In the genomic region with DNA sequence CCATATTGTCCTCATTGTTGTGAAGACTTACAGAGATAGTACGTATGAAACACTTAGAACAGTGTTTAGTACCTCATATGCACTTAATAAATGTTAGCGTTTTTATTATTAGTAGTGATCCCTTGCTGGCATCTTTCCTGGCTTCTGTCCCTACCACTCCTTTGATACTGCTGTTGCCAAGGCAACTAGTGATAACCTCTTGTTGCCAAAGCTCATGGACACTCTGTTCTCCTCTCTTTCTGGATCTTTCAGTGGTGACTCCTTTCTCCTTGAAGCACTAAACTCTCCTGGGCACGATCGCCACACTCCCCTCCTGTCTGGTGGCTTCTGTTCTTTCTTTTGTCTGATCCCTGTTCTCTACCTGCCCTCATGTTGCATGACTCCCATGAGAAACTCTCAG, we compare ENCODE assay signal across 20 cellular contexts.
"Had no signal": no experiment of that assay in that cellular context is flagged by ENCODE, and none has a peak within 500 bp of the region (broad histone marks: within the 10 kb centered on the region; RNA-seq: fewer than 3 reads in every experiment).

No MANE protein-coding gene starts in this region.

- ATAC-seq: mucosa of descending colon; stimulated activated naive CD8-positive, alpha-beta T cell treated with anti-CD3 and anti-CD28 coated beads, Interleukin-15, amount 100 ng/mL, for 72 hours had no signal

- DNase-seq: activated CD4-positive, alpha-beta memory T cell treated with anti-CD3 and anti-CD28 coated beads for 36 hours; activated CD4-positive, alpha-beta T cell treated with anti-CD3 and anti-CD28 coated beads for 48 hours; activated naive CD4-positive, alpha-beta T cell treated with Interleukin-2 at 50 U/mL for 16 hours; activated naive CD8-positive, alpha-beta T cell treated with anti-CD3 and anti-CD28 coated beads for 36 hours; activated T-cell treated with anti-CD3 and anti-CD28 coated beads, Interleukin-2, amount 50 U/mL, for 48 hours; effector CD4-positive, alpha-beta T cell; foreskin melanocyte; glutamatergic neuron; hypothalamus; mesendoderm; mucosa of descending colon; occipital lobe; posterior cingulate gyrus; stimulated activated CD4-positive, alpha-beta T cell treated with anti-CD3 and anti-CD28 coated beads, Interleukin-12 subunit alpha, Interleukin-12 subunit beta, amount 100 ng/mL, for 4 hours; stimulated activated naive CD8-positive, alpha-beta T cell treated with anti-CD3 and anti-CD28 coated beads, Interleukin-15, amount 100 ng/mL, for 72 hours; T1000; tibial artery had no signal

- H3K9me3 Mint-ChIP-seq: activated CD4-positive, alpha-beta memory T cell treated with anti-CD3 and anti-CD28 coated beads for 36 hours; activated naive CD8-positive, alpha-beta T cell treated with anti-CD3 and anti-CD28 coated beads for 36 hours; stimulated activated naive CD8-positive, alpha-beta T cell treated with anti-CD3 and anti-CD28 coated beads, Interleukin-15, amount 100 ng/mL, for 72 hours; T-helper 1 cell treated with Interleukin-12 subunit alpha and Interleukin-12 subunit beta and Interleukin-4 antibody, amounts not matched to agents 30 μg/mL and 1 μg/mL, for 36 hours had no signal

- H3K9me3 ChIP-seq: mucosa of descending colon, tibial artery had no signal

- H3K27me3 Mint-ChIP-seq: activated CD4-positive, alpha-beta memory T cell treated with anti-CD3 and anti-CD28 coated beads for 36 hours; activated naive CD8-positive, alpha-beta T cell treated with anti-CD3 and anti-CD28 coated beads for 36 hours; stimulated activated naive CD8-positive, alpha-beta T cell treated with anti-CD3 and anti-CD28 coated beads, Interleukin-15, amount 100 ng/mL, for 72 hours had no signal

- H3K4me3 ChIP-seq: cardiac muscle cell, mucosa of descending colon, tibial artery had no signal

- H3K36me3 ChIP-seq: cardiac muscle cell had no signal

- H3K27ac Mint-ChIP-seq: activated CD4-positive, alpha-beta memory T cell treated with anti-CD3 and anti-CD28 coated beads for 36 hours; activated naive CD8-positive, alpha-beta T cell treated with anti-CD3 and anti-CD28 coated beads for 36 hours; T-helper 1 cell treated with Interleukin-12 subunit alpha and Interleukin-12 subunit beta and Interleukin-4 antibody, amounts not matched to agents 30 μg/mL and 1 μg/mL, for 36 hours had no signal

- H3K4me3 Mint-ChIP-seq: activated CD4-positive, alpha-beta memory T cell treated with anti-CD3 and anti-CD28 coated beads for 36 hours; activated naive CD8-positive, alpha-beta T cell treated with anti-CD3 and anti-CD28 coated beads for 36 hours; stimulated activated naive CD8-positive, alpha-beta T cell treated with anti-CD3 and anti-CD28 coated beads, Interleukin-15, amount 100 ng/mL, for 72 hours; T-helper 1 cell treated with Interleukin-12 subunit alpha and Interleukin-12 subunit beta and Interleukin-4 antibody, amounts not matched to agents 30 μg/mL and 1 μg/mL, for 36 hours had no signal

- FAIRE-seq: endometrium had no signal

- H3K27ac ChIP-seq: cardiac muscle cell, tibial artery had no signal

- H3K27me3 ChIP-seq: cardiac muscle cell, tibial artery had no signal
